In genomic region chr15:51444112-51444511, GRCh38 we compare ENCODE assay signal across 16 cellular contexts.
A peak's percentile ranks its signal among the peaks of the same experiment; 100 is the strongest.
DNase-seq lines count a peak whose midpoint lies in the region; ATAC-seq, FAIRE-seq and TF ChIP-seq lines count a peak whose summit lies in the region.
"Had no signal": no experiment of that assay in that cellular context is flagged by ENCODE, and none has a peak within 500 bp of the region (broad histone marks: within the 10 kb centered on the region; RNA-seq: fewer than 3 reads in every experiment).

No MANE protein-coding gene starts in this region.

- no peak overlapping the region for H3K14ac ChIP-seq in neuronal stem cell (ENCODE audit: low read length)

- ATAC-seq in GM12878 (peak; percentile 76), HG03175 (IDR thresholded peaks at IDR 0.05; ENCODE audit: unreplicated experiment) (no peak)
- ATAC-seq: GM23338, HCT116 had no signal

- no peak overlapping the region for H2BK12ac ChIP-seq in neuronal stem cell (ENCODE audit: low read length)

- H3K9me2 ChIP-seq in SK-N-SH = no peaks in the 10 kb centered on the region

- TF ChIP-seq RAD21 in GM12878 (IDR thresholded peaks at IDR 0.05; ENCODE audit: insufficient read depth, low read depth, low read length) (no peak), SK-N-SH (IDR thresholded peaks at IDR 0.05; ENCODE audit: low read length) (no peak)

- RAD21 ChIA-PET in GM12878 (lab: Charles Lee; ENCODE audit: unreplicated experiment) = no interaction called here

- H3K27ac ChIP-seq in GM12878 (ENCODE audit: control insufficient read depth, insufficient read depth) (no peak overlapping the region), neuronal stem cell (replicated peaks; ENCODE audit: low read length) (no peak overlapping the region), ascending aorta (no peak overlapping the region), SK-N-SH (ENCODE audit: low read depth in 2 of 2, low read length in 1 of 2) (no peak overlapping the region)

- no peak for TF ChIP-seq EP300 in GM12878 (IDR thresholded peaks at IDR 0.05; ENCODE audit: borderline replicate concordance in 1 of 2, control insufficient read depth in 1 of 2, low read depth in 2 of 2, low read length in 2 of 2)
- no peak for TF ChIP-seq EP300 in SK-N-SH (IDR thresholded peaks at IDR 0.05; ENCODE audit: borderline replicate concordance in 1 of 2, low read depth in 1 of 2, low read length in 1 of 2)

- H3K79me1 ChIP-seq in neuronal stem cell (ENCODE audit: low read depth, low read length) = no peaks in the 10 kb centered on the region

- no peaks in the 10 kb centered on the region for H3F3A ChIP-seq in SK-N-SH (replicated peaks; ENCODE audit: insufficient read depth)

- H3K4ac ChIP-seq in neuronal stem cell (ENCODE audit: low read length) = no peak overlapping the region

- H3K9me3 ChIP-seq in GM12878 (replicated peaks; ENCODE audit: control insufficient read depth, insufficient read depth, low read length) = no peaks in the 10 kb centered on the region; the same call in 2 of the 3 replicates
- no peaks in the 10 kb centered on the region for H3K9me3 ChIP-seq in neuronal stem cell (replicated peaks in 1 of 2; ENCODE audit: control insufficient read depth in 2 of 2, insufficient read depth in 1 of 2, low read depth in 1 of 2, low read length in 2 of 2)
- H3K9me3 ChIP-seq in ascending aorta = no peaks in the 10 kb centered on the region
- no peaks in the 10 kb centered on the region for H3K9me3 ChIP-seq in SK-N-SH

- H3K79me2 ChIP-seq in GM12878 (ENCODE audit: control insufficient read depth, insufficient read depth, low read length) (no peaks in the 10 kb centered on the region), SK-N-SH (ENCODE audit: insufficient read depth) (no peaks in the 10 kb centered on the region)

- in situ Hi-C loops in GM13976 (cut with MboI; ENCODE audit: low sequenced_read_pairs, unreplicated experiment) (no loop called here), GM12878 (cut with MboI) (no loop called here)

- H3K18ac ChIP-seq in neuronal stem cell (ENCODE audit: low read length) = peak overlapping the region; percentile 19

- H3K27me3 ChIP-seq in GM12878 (replicated peaks in 1 of 2; ENCODE audit: control insufficient read depth in 2 of 2, insufficient read depth in 2 of 2, low read length in 1 of 2) = no peaks in the 10 kb centered on the region
- no peaks in the 10 kb centered on the region for H3K27me3 ChIP-seq in neuronal stem cell (ENCODE audit: control insufficient read depth in 3 of 3, insufficient read depth in 3 of 3, low read depth in 1 of 3, low read length in 3 of 3)
- no peaks in the 10 kb centered on the region for H3K27me3 ChIP-seq in ascending aorta
- no peaks in the 10 kb centered on the region for H3K27me3 ChIP-seq in SK-N-SH (ENCODE audit: insufficient read depth)

- H2BK15ac ChIP-seq in neuronal stem cell (ENCODE audit: low read length) = no peak overlapping the region

- DNase-seq in GM13976 (ENCODE audit: low spot score) (peak; percentile 17), GM12878 (ENCODE audit: low read depth, low spot score) (no peak), neuronal stem cell (ENCODE audit: low spot score) (no peak), ascending aorta (ENCODE audit: low spot score in 2 of 2) (no peak), SK-N-SH (no peak)
- DNase-seq: C1 segment of cervical spinal cord; CD4-positive, alpha-beta memory T cell; COR-L47; DMS153; DND-41; H9 had no signal

- H2BK5ac ChIP-seq in neuronal stem cell (ENCODE audit: low read length) = no peak overlapping the region

- FAIRE-seq in GM12878 (lab: Jason Lieb, UNC) = no peak
- FAIRE-seq: G401.6, GM12892 had no signal

- H4K91ac ChIP-seq in neuronal stem cell (ENCODE audit: low read depth, low read length, poor library complexity) = no peak overlapping the region

- TF ChIP-seq CTCF in GM13976 (IDR thresholded peaks at IDR 0.05; ENCODE audit: borderline replicate concordance, control extremely low read depth, extremely low read depth, insufficient read depth, missing control alignments) (no peak), GM12878 (IDR thresholded peaks at IDR 0.05 in 2 of 3, conservative IDR thresholded peaks at IDR 0.05 in 1 of 3; ENCODE audit: control insufficient read depth in 2 of 3, extremely low read depth in 1 of 3, insufficient read depth in 1 of 3, low read depth in 3 of 3, low read length in 3 of 3) (no peak), ascending aorta (IDR thresholded peaks at IDR 0.05) (no peak), SK-N-SH (IDR thresholded peaks at IDR 0.05) (no peak)

- TF ChIP-seq POLR2A in GM12878 (IDR thresholded peaks at IDR 0.05; ENCODE audit: low read depth, low read length) = no peak

- CTCF ChIA-PET in GM12878 (lab: Yijun Ruan, JAX) (no interaction called here), SK-N-SH (lab: Yijun Ruan, JAX) (no interaction called here)

- SMC1A ChIA-PET in GM12878 (lab: Charles Lee; ENCODE audit: uncharacterized antibody, unreplicated experiment) = no interaction called here

- H3K36me3 ChIP-seq in GM12878 (ENCODE audit: control insufficient read depth in 2 of 2, insufficient read depth in 2 of 2, low read length in 1 of 2) (no peaks in the 10 kb centered on the region), neuronal stem cell (replicated peaks in 1 of 2; ENCODE audit: control insufficient read depth in 2 of 2, insufficient read depth in 2 of 2, low read length in 2 of 2) (peaks cover 4 to 20% of the 10 kb centered on the region in 2 donors), ascending aorta (peaks cover 0 to 13% of the 10 kb centered on the region in 2 donors), SK-N-SH (replicated peaks in 1 of 2; ENCODE audit: control insufficient read depth in 1 of 2, insufficient read depth in 2 of 2, low read length in 1 of 2) (peaks cover 10 to 22% of the 10 kb centered on the region in 2 experiments)

- 100% methylated on average over 1 of the region's 1 CpG for WGBS in GM12878 (ENCODE audit: insufficient coverage, insufficient replicate concordance, low lambda C conversion rate, missing lambda C conversion rate)
- no CpG with 5 or more reads among the region's 1 CpG for WGBS in neuronal stem cell (ENCODE audit: extremely low coverage in 2 of 2, insufficient read length in 2 of 2, insufficient replicate concordance in 1 of 2), 2 donors
- whole genome bisulfite sequencing in SK-N-SH (ENCODE audit: low lambda C conversion rate) = 95% methylated on average over 1 of the region's 1 CpG

- H3K9ac ChIP-seq in GM12878 (ENCODE audit: control insufficient read depth, insufficient read depth, low read length) (no peak overlapping the region), neuronal stem cell (ENCODE audit: low read depth, low read length, poor library complexity) (no peak overlapping the region), SK-N-SH (no peak overlapping the region)

- H2AK5ac ChIP-seq in neuronal stem cell (ENCODE audit: low read depth, low read length) = no peak overlapping the region

- no TSS peak for BruUV-seq in GM12878 (replicated peaks; lab: Mats Ljungman, UMichigan)

- H2BK120ac ChIP-seq in neuronal stem cell (ENCODE audit: low read depth, low read length) = no peak overlapping the region

- no peak overlapping the region for H4K8ac ChIP-seq in neuronal stem cell (ENCODE audit: low read depth, low read length)

- intact Hi-C loops in GM12878 (cut with micrococcal nuclease; ENCODE audit: unreplicated experiment) (no loop called here), ascending aorta (cut with DNase I) (no loop called here)

- H3K4me1 ChIP-seq in GM12878 (ENCODE audit: control insufficient read depth, insufficient read depth, low read length) (no peaks in the 10 kb centered on the region), neuronal stem cell (ENCODE audit: control insufficient read depth in 2 of 2, insufficient read depth in 1 of 2, low read depth in 1 of 2, low read length in 2 of 2) (no peaks in the 10 kb centered on the region), ascending aorta (no peaks in the 10 kb centered on the region), SK-N-SH (ENCODE audit: control insufficient read depth in 1 of 2, insufficient read depth in 2 of 2, low read depth in 1 of 2, low read length in 1 of 2) (no peaks in the 10 kb centered on the region)

- H3K4me3 ChIP-seq in GM12878 (no peak overlapping the region), neuronal stem cell (ENCODE audit: low read length in 2 of 2) (no peak overlapping the region), ascending aorta (no peak overlapping the region), SK-N-SH (ENCODE audit: low read depth in 2 of 2, low read length in 1 of 2) (no peak overlapping the region)
- H3K4me3 ChIP-seq: GM23338 had no signal

- no peak overlapping the region for H3K23ac ChIP-seq in neuronal stem cell (ENCODE audit: low read depth, low read length, poor library complexity)

- no peaks in the 10 kb centered on the region for H4K20me1 ChIP-seq in GM12878 (ENCODE audit: control insufficient read depth, insufficient read depth)
- no peaks in the 10 kb centered on the region for H4K20me1 ChIP-seq in SK-N-SH (ENCODE audit: insufficient read depth)

- H3K4me2 ChIP-seq in GM12878 (ENCODE audit: control insufficient read depth, insufficient read depth) (no peak overlapping the region), neuronal stem cell (ENCODE audit: insufficient read depth, low read length, poor library complexity, severe bottlenecking) (no peak overlapping the region), SK-N-SH (no peak overlapping the region)
- H3K4me2 ChIP-seq: GM23338 had no signal

- POLR2A ChIA-PET in GM12878 (lab: Charles Lee) (no interaction called here), SK-N-SH (lab: Yijun Ruan, JAX) (no interaction called here)

- H2AFZ ChIP-seq in GM12878 (ENCODE audit: control insufficient read depth, low read depth, low read length) = no peak overlapping the region
- H2AFZ ChIP-seq in neuronal stem cell (ENCODE audit: low read length) = no peak overlapping the region
- H2AFZ ChIP-seq in SK-N-SH (ENCODE audit: low read depth) = no peak overlapping the region
- H2AFZ ChIP-seq: GM23338 had no signal

TF ChIP-seq in GM12878, 131 proteins besides CTCF, POLR2A, EP300 and RAD21 (continues in another document):
- TF ChIP-seq PAX8 (IDR thresholded peaks at IDR 0.05) = no peak

TF ChIP-seq in SK-N-SH, 30 proteins besides CTCF, POLR2A, EP300 and RAD21 (continues in another document):
- TF ChIP-seq USF1 (IDR thresholded peaks at IDR 0.05; ENCODE audit: borderline replicate concordance, low read depth) (no peak), RXRA (IDR thresholded peaks at IDR 0.05; ENCODE audit: borderline replicate concordance, low read depth) (no peak), SIN3A (IDR thresholded peaks at IDR 0.05; ENCODE audit: borderline replicate concordance, low read depth, low read length) (no peak), JUND (IDR thresholded peaks at IDR 0.05) (no peak), CHD2 (IDR thresholded peaks at IDR 0.05; ENCODE audit: low read length, partially characterized antibody) (no peak)
